In the genomic region with DNA sequence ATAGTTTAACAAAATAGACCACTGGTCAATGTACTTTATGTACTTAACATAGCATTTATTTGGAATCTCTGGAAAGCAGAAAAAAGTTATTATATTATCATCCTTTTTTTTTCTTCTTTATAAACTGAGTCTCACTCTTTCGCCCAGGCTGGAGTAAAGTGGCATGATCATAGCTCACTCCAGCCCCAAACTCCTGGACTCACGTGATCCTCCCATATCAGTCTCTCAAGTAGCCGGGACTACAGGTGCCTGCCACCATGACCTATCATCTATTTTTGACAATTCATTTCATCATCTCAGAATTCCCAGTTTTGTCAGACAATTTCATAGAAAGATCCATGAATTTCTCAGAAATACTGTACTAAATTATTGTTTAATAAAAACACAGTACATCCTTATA, we compare ENCODE assay signal across 9 cellular contexts.
"Had no signal": no experiment of that assay in that cellular context is flagged by ENCODE, and none has a peak within 500 bp of the region (broad histone marks: within the 10 kb centered on the region; RNA-seq: fewer than 3 reads in every experiment).

No MANE protein-coding gene starts in this region.

- H3K4me3 ChIP-seq: GM23248, HAP-1 had no signal

- ATAC-seq: HCT116, HepG2 had no signal

- H3K9me3 Mint-ChIP-seq: HFFc6, IgD-negative memory B cell had no signal

- H3K9me3 ChIP-seq: HAP-1 had no signal

- DNase-seq: GM23248, GOT3, H7, HFFc6 had no signal

- H3K9ac ChIP-seq: GM23248 had no signal

- H3K27ac ChIP-seq: GM23248, HL-60 had no signal

- H3K27ac Mint-ChIP-seq: HFFc6, IgD-negative memory B cell had no signal

- H2AFZ ChIP-seq: GM23248 had no signal

- H3K4me3 Mint-ChIP-seq: HFFc6, IgD-negative memory B cell had no signal

- H3K27me3 Mint-ChIP-seq: IgD-negative memory B cell had no signal
